1 cellular context compared by ENCODE assay signal in genomic region chr1:63758805-63759204, GRCh38.
TF ChIP-seq lines count a peak whose summit lies in the region.

No MANE protein-coding gene starts in this region.

TF ChIP-seq in GM23338, 12 proteins besides CTCF, POLR2A, EP300 and RAD21 (continued from another document):
- TF ChIP-seq, protein P1, sequence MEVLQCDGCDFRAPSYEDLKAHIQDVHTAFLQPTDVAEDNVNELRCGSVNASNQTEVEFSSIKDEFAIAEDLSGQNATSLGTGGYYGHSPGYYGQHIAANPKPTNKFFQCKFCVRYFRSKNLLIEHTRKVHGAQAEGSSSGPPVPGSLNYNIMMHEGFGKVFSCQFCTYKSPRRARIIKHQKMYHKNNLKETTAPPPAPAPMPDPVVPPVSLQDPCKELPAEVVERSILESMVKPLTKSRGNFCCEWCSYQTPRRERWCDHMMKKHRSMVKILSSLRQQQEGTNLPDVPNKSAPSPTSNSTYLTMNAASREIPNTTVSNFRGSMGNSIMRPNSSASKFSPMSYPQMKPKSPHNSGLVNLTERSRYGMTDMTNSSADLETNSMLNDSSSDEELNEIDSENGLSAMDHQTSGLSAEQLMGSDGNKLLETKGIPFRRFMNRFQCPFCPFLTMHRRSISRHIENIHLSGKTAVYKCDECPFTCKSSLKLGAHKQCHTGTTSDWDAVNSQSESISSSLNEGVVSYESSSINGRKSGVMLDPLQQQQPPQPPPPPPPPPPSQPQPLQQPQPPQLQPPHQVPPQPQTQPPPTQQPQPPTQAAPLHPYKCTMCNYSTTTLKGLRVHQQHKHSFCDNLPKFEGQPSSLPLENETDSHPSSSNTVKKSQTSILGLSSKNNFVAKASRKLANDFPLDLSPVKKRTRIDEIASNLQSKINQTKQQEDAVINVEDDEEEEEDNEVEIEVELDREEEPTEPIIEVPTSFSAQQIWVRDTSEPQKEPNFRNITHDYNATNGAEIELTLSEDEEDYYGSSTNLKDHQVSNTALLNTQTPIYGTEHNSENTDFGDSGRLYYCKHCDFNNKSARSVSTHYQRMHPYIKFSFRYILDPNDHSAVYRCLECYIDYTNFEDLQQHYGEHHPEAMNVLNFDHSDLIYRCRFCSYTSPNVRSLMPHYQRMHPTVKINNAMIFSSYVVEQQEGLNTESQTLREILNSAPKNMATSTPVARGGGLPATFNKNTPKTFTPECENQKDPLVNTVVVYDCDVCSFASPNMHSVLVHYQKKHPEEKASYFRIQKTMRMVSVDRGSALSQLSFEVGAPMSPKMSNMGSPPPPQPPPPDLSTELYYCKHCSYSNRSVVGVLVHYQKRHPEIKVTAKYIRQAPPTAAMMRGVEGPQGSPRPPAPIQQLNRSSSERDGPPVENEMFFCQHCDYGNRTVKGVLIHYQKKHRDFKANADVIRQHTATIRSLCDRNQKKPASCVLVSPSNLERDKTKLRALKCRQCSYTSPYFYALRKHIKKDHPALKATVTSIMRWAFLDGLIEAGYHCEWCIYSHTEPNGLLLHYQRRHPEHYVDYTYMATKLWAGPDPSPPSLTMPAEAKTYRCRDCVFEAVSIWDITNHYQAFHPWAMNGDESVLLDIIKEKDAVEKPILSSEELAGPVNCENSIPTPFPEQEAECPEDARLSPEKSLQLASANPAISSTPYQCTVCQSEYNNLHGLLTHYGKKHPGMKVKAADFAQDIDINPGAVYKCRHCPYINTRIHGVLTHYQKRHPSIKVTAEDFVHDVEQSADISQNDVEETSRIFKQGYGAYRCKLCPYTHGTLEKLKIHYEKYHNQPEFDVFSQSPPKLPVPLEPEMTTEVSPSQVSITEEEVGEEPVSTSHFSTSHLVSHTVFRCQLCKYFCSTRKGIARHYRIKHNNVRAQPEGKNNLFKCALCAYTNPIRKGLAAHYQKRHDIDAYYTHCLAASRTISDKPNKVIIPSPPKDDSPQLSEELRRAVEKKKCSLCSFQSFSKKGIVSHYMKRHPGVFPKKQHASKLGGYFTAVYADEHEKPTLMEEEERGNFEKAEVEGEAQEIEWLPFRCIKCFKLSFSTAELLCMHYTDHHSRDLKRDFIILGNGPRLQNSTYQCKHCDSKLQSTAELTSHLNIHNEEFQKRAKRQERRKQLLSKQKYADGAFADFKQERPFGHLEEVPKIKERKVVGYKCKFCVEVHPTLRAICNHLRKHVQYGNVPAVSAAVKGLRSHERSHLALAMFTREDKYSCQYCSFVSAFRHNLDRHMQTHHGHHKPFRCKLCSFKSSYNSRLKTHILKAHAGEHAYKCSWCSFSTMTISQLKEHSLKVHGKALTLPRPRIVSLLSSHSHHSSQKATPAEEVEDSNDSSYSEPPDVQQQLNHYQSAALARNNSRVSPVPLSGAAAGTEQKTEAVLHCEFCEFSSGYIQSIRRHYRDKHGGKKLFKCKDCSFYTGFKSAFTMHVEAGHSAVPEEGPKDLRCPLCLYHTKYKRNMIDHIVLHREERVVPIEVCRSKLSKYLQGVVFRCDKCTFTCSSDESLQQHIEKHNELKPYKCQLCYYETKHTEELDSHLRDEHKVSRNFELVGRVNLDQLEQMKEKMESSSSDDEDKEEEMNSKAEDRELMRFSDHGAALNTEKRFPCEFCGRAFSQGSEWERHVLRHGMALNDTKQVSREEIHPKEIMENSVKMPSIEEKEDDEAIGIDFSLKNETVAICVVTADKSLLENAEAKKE (CRISPR knock-in tag; IDR thresholded peaks at IDR 0.05): no peak
- TF ChIP-seq, protein P2, sequence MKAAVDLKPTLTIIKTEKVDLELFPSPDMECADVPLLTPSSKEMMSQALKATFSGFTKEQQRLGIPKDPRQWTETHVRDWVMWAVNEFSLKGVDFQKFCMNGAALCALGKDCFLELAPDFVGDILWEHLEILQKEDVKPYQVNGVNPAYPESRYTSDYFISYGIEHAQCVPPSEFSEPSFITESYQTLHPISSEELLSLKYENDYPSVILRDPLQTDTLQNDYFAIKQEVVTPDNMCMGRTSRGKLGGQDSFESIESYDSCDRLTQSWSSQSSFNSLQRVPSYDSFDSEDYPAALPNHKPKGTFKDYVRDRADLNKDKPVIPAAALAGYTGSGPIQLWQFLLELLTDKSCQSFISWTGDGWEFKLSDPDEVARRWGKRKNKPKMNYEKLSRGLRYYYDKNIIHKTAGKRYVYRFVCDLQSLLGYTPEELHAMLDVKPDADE (IDR thresholded peaks at IDR 0.05): no peak
- TF ChIP-seq REST (IDR thresholded peaks at IDR 0.05; ENCODE audit: unreplicated experiment) (no peak), JUNB (IDR thresholded peaks at IDR 0.05; ENCODE audit: unreplicated experiment) (no peak)
